ENCODE assay signal across 1 cellular context in genomic region chr7:100889761-100890639, GRCh38.
A peak's percentile ranks its signal among the peaks of the same experiment; 100 is the strongest.
TF ChIP-seq lines count a peak whose summit lies in the region.

No MANE protein-coding gene starts in this region.

TF ChIP-seq in endothelial cell of umbilical vein, 7 proteins besides CTCF, POLR2A, EP300 and RAD21 (continued from another document):
- TF ChIP-seq POLR2AphosphoS5 (IDR thresholded peaks at IDR 0.05; ENCODE audit: insufficient read depth, low read depth, low read length) (peak; percentile 41), MYC (IDR thresholded peaks at IDR 0.05; ENCODE audit: low read depth, low read length) (peak; percentile 17), FOS (IDR thresholded peaks at IDR 0.05; ENCODE audit: borderline replicate concordance, insufficient read depth, low read length) (no peak)
